8 cellular contexts compared by ENCODE assay signal in genomic region chr11:64233913-64234839, GRCh38. TPM values are rescaled to one million over a fixed set of nuclear protein-coding genes. Genes with fewer than 3 reads are reported as not detected.
DNase-seq lines count a peak whose midpoint lies in the region; ATAC-seq and TF ChIP-seq lines count a peak whose summit lies in the region.

VEGFB (plus strand) TSS chr11:64234584; CDS start chr11:64234834, 250 bp downstream.

- CTCF ChIA-PET in Caco-2 (lab: Charles Lee) = interaction anchor here (1.0 kb wide), 1 partner anchor 11 kb away, joined by 4 read pairs; no protein-coding TSS in a partner anchor

- WGBS in esophagus, 2 donors = 1 to 2% methylated on average over 51 to 107 of the region's 107 CpGs

- no peak for ATAC-seq in HG02938 (IDR thresholded peaks at IDR 0.05; ENCODE audit: unreplicated experiment)

- intact Hi-C loops in Caco-2 (cut with micrococcal nuclease; ENCODE audit: unreplicated experiment) = loop anchor here (1.0 kb wide), 1 partner anchor 30 kb away; no protein-coding TSS in a partner anchor

- H3K36me3 ChIP-seq in Caco-2 (ENCODE audit: control insufficient read depth, insufficient read depth, low read length) (peaks cover 2% of the 10 kb centered on the region), H7 (replicated peaks; ENCODE audit: control insufficient read depth, insufficient read depth, low read length) (peaks cover 8% of the 10 kb centered on the region), esophagus (ENCODE audit: control insufficient read depth in 2 of 2, insufficient read depth in 2 of 2, low read length in 1 of 2) (peaks cover 0 to 2% of the 10 kb centered on the region in 2 donors), mucosa of stomach (ENCODE audit: control insufficient read depth, insufficient read depth, low read length) (no peaks in the 10 kb centered on the region), subcutaneous abdominal adipose tissue (ENCODE audit: control insufficient read depth in 5 of 5, insufficient read depth in 5 of 5, low read length in 5 of 5) (peaks cover 0 to 28% (median 22%) of the 10 kb centered on the region in 5 donors)

- peak within 1 kb of the TSS; percentile 77 for H3K4me3 ChIP-seq in Caco-2 (ENCODE audit: low read depth, low read length)
- peak within 1 kb of the TSS; percentile 69 for H3K4me3 ChIP-seq in H7 (ENCODE audit: insufficient read depth, low read depth, low read length)
- H3K4me3 ChIP-seq in esophagus (ENCODE audit: low read depth in 1 of 2, low read length in 2 of 2) = peak within 1 kb of the TSS; percentile 73 to 80
- H3K4me3 ChIP-seq in mucosa of stomach (ENCODE audit: low read length) = peak within 1 kb of the TSS; percentile 55
- H3K4me3 ChIP-seq in subcutaneous abdominal adipose tissue (ENCODE audit: low read depth in 1 of 5, low read length in 5 of 5) = peak within 1 kb of the TSS; percentile 65 to 89 (median 76)

- H3K9me3 ChIP-seq in Caco-2 (no peaks in the 10 kb centered on the region), esophagus (ENCODE audit: control insufficient read depth in 2 of 2, insufficient read depth in 1 of 2, low read depth in 1 of 2, low read length in 1 of 2) (no peaks in the 10 kb centered on the region), mucosa of stomach (ENCODE audit: control insufficient read depth, low read length) (no peaks in the 10 kb centered on the region), subcutaneous abdominal adipose tissue (ENCODE audit: control insufficient read depth in 5 of 5, low read length in 5 of 5) (no peaks in the 10 kb centered on the region)

- H3K9ac ChIP-seq in mucosa of stomach (ENCODE audit: low read length) (peak within 1 kb of the TSS; percentile 62), subcutaneous abdominal adipose tissue (ENCODE audit: low read length in 5 of 5) (peak within 1 kb of the TSS in 4 of 5 donors; percentile 53 to 80 (median 72))

- TSS peak; percentile 30 for BruUV-seq in Caco-2 (replicated peaks; lab: Mats Ljungman, UMichigan)

- no peak for TF ChIP-seq CTCF in Caco-2 (IDR thresholded peaks at IDR 0.05; ENCODE audit: insufficient read depth in 1 of 2, low read depth in 1 of 2, low read length in 1 of 2, severe bottlenecking in 1 of 2, unreplicated experiment in 1 of 2)

- no peaks in the 10 kb centered on the region for H3K27me3 ChIP-seq in Caco-2 (replicated peaks; ENCODE audit: control insufficient read depth, insufficient read depth, low read length)
- H3K27me3 ChIP-seq in H7 (ENCODE audit: control insufficient read depth, insufficient read depth, low read length) = peaks cover 10% of the 10 kb centered on the region; the same call in 1 of the 2 replicates
- H3K27me3 ChIP-seq in esophagus (ENCODE audit: control insufficient read depth in 1 of 2, insufficient read depth in 2 of 2, low read length in 2 of 2) = no peaks in the 10 kb centered on the region
- no peaks in the 10 kb centered on the region for H3K27me3 ChIP-seq in mucosa of stomach (ENCODE audit: control insufficient read depth, insufficient read depth, low read length)
- no peaks in the 10 kb centered on the region for H3K27me3 ChIP-seq in subcutaneous abdominal adipose tissue (ENCODE audit: control insufficient read depth in 5 of 5, insufficient read depth in 4 of 5, low read length in 5 of 5)

- no peaks in the 10 kb centered on the region for H3K27me3 Mint-ChIP-seq in Caco-2 (ENCODE audit: insufficient read depth, unreplicated experiment)
- no peaks in the 10 kb centered on the region for H3K27me3 Mint-ChIP-seq in activated T-cell treated with anti-CD3 and anti-CD28 coated beads, Interleukin-2, amount 50 U/mL, for 24 hours

- POLR2A ChIA-PET in Caco-2 (lab: Charles Lee) = no interaction called here

- H3K4me1 ChIP-seq in Caco-2 (peaks cover 23% of the 10 kb centered on the region), esophagus (ENCODE audit: control insufficient read depth in 2 of 2, insufficient read depth in 2 of 2, low read length in 1 of 2) (peaks cover 0 to 35% of the 10 kb centered on the region in 2 donors), mucosa of stomach (ENCODE audit: control insufficient read depth, insufficient read depth, low read length) (peaks cover 68% of the 10 kb centered on the region), subcutaneous abdominal adipose tissue (ENCODE audit: control insufficient read depth in 5 of 5, insufficient read depth in 5 of 5, low read length in 5 of 5) (peaks cover 8 to 57% (median 48%) of the 10 kb centered on the region in 5 donors)

- H3K27ac Mint-ChIP-seq in Caco-2 (ENCODE audit: unreplicated experiment) = peak within 1 kb of the TSS; percentile 48
- peak within 1 kb of the TSS; percentile 88 for H3K27ac Mint-ChIP-seq in activated T-cell treated with anti-CD3 and anti-CD28 coated beads, Interleukin-2, amount 50 U/mL, for 24 hours

- peak within 1 kb of the TSS; percentile 82 to 85 for H3K27ac ChIP-seq in esophagus (ENCODE audit: low read depth in 2 of 2, low read length in 1 of 2)
- peak within 1 kb of the TSS; percentile 69 for H3K27ac ChIP-seq in subcutaneous abdominal adipose tissue (ENCODE audit: low read depth, low read length)

- H3K9me3 Mint-ChIP-seq in Caco-2 (ENCODE audit: unreplicated experiment) = no peaks in the 10 kb centered on the region
- H3K9me3 Mint-ChIP-seq in activated T-cell treated with anti-CD3 and anti-CD28 coated beads, Interleukin-2, amount 50 U/mL, for 24 hours = no peaks in the 10 kb centered on the region

- H3K4me1 Mint-ChIP-seq in Caco-2 (ENCODE audit: low read depth, unreplicated experiment) = no peaks in the 10 kb centered on the region
- peaks cover 52% of the 10 kb centered on the region for H3K4me1 Mint-ChIP-seq in activated T-cell treated with anti-CD3 and anti-CD28 coated beads, Interleukin-2, amount 50 U/mL, for 24 hours (ENCODE audit: low read depth)

- DNase-seq in Caco-2 (peak; percentile 77 to 84), H7 (peak; percentile 89), NCI-H526 treated with DMSO at 0.1 percent for 48 hours (lab: John Stamatoyannopoulos, UW) (peak; percentile 48)
- DNase-seq in activated T-cell treated with anti-CD3 and anti-CD28 coated beads, Interleukin-2, amount 50 U/mL, for 24 hours = peak; percentile 82

- peak within 1 kb of the TSS; percentile 79 for H3K4me3 Mint-ChIP-seq in Caco-2 (ENCODE audit: unreplicated experiment)
- H3K4me3 Mint-ChIP-seq in activated T-cell treated with anti-CD3 and anti-CD28 coated beads, Interleukin-2, amount 50 U/mL, for 24 hours = peak within 1 kb of the TSS; percentile 88

- H3K36me3 Mint-ChIP-seq in Caco-2 (ENCODE audit: insufficient read depth, unreplicated experiment) = peaks cover 30% of the 10 kb centered on the region
- H3K36me3 Mint-ChIP-seq in activated T-cell treated with anti-CD3 and anti-CD28 coated beads, Interleukin-2, amount 50 U/mL, for 24 hours (ENCODE audit: low read depth) = peaks cover 40% of the 10 kb centered on the region

RNA-seq across cellular contexts. Expression of gene VEGFB, which starts in this region (rescaled TPM):
- total RNA-seq in Caco-2 (2022) = 60.6 and 61.7 TPM in 2 replicates
- total RNA-seq in H7 (2014; rRNA removed; shearing (Covaris generic)) = 17.6 and 22.4 TPM in 2 replicates
- polyA plus RNA-seq in esophagus = 10 to 100 TPM; 34.6 to 48.1 TPM
